ENCODE assay signal across 10 cellular contexts in genomic region chrX:118348186-118348810, GRCh38. TPM values are rescaled to one million over a fixed set of nuclear protein-coding genes. Genes with fewer than 3 reads are reported as not detected.
DNase-seq lines count a peak whose midpoint lies in the region; ATAC-seq, FAIRE-seq and TF ChIP-seq lines count a peak whose summit lies in the region.
"Had no signal": no experiment of that assay in that cellular context is flagged by ENCODE, and none has a peak within 500 bp of the region (broad histone marks: within the 10 kb centered on the region; RNA-seq: fewer than 3 reads in every experiment).

No MANE protein-coding gene starts in this region.

- no peaks in the 10 kb centered on the region for H3K27me3 Mint-ChIP-seq in osteocyte (ENCODE audit: unreplicated experiment)

- H3K36me3 ChIP-seq in OCI-LY3 (replicated peaks; ENCODE audit: low read depth, low read length): no peaks in the 10 kb centered on the region
- H3K36me3 ChIP-seq in H1 (ENCODE audit: control insufficient read depth in 2 of 4, insufficient read depth in 4 of 4, low read length in 3 of 4): no peaks in the 10 kb centered on the region

- no peak overlapping the region for H2BK12ac ChIP-seq in H1 (ENCODE audit: low read depth, low read length)

- no peak for DNase-seq in GM12865 (ENCODE audit: low read depth)
- DNase-seq in H1 (ENCODE audit: low read depth in 1 of 2, low spot score in 2 of 2): no peak
- no peak for DNase-seq in osteocyte (ENCODE audit: extremely low spot score, unreplicated experiment)
- no peak for DNase-seq in caudate nucleus (lab: John Stamatoyannopoulos, UW)
- DNase-seq in GM10248 (ENCODE audit: extremely low spot score): no peak
- DNase-seq in NCI-H446 (lab: John Stamatoyannopoulos, UW): no peak
- DNase-seq: central memory CD4-positive, alpha-beta T cell had no signal

- no peak overlapping the region for H2BK120ac ChIP-seq in H1 (replicated peaks; ENCODE audit: low read depth, low read length)

- WGBS in H1 (ENCODE audit: extremely low coverage in 1 of 2, insufficient coverage in 1 of 2, insufficient read length in 1 of 2, insufficient replicate concordance in 2 of 2, low coverage in 1 of 2, low lambda C conversion rate in 2 of 2, missing lambda C conversion rate in 1 of 2), 2 experiments: 0% methylated on average over 2 of the region's 2 CpGs; no CpG with 5 or more reads in 1 of the 2 experiments

- H3K79me1 ChIP-seq in H1 (ENCODE audit: low read depth, low read length): no peaks in the 10 kb centered on the region

- H3K18ac ChIP-seq in H1 (ENCODE audit: extremely low read depth, low read length): no peak overlapping the region

- POLR2A ChIA-PET in H1 (lab: Charles Lee; ENCODE audit: partially characterized antibody): interaction anchor here (1.1 kb wide), 1 partner anchor 12 kb away, joined by 3 read pairs; no protein-coding TSS in a partner anchor
- POLR2A ChIA-PET in GM10248 (lab: Yijun Ruan, JAX): no interaction called here

- CTCF ChIA-PET in H1 (lab: Charles Lee; ENCODE audit: partially characterized antibody): no interaction called here
- CTCF ChIA-PET in GM10248 (lab: Yijun Ruan, JAX): no interaction called here

- H3K27me3 ChIP-seq in OCI-LY3 (ENCODE audit: low read depth, low read length): no peaks in the 10 kb centered on the region
- no peaks in the 10 kb centered on the region for H3K27me3 ChIP-seq in H1 (replicated peaks in 1 of 4; ENCODE audit: control insufficient read depth in 3 of 4, extremely low read depth in 1 of 4, insufficient read depth in 3 of 4, low read length in 3 of 4)

- 0 out of 2 replicates have a peak, but pooled peaks cover 2% of the 10 kb centered on the region for H3K23me2 ChIP-seq in H1 (ENCODE audit: low read depth, low read length)

- TF ChIP-seq EP300 in H1 (IDR thresholded peaks at IDR 0.05; ENCODE audit: borderline replicate concordance in 1 of 2, low read depth in 2 of 2, low read length in 2 of 2): no peak

- no peaks in the 10 kb centered on the region for H3K9me3 Mint-ChIP-seq in osteocyte (ENCODE audit: unreplicated experiment)

- H3K9me3 ChIP-seq in OCI-LY3 (ENCODE audit: insufficient read depth, low read length): no peaks in the 10 kb centered on the region
- H3K9me3 ChIP-seq in H1 (ENCODE audit: insufficient read depth in 2 of 2, low read depth in 1 of 2, low read length in 1 of 2): no peaks in the 10 kb centered on the region

- H2BK15ac ChIP-seq in H1 (ENCODE audit: low read length): no peak overlapping the region

- H3K4me3 ChIP-seq in GM12865 (ENCODE audit: low read depth, low read length) (peak overlapping the region; percentile 90), OCI-LY3 (ENCODE audit: low read length) (peak overlapping the region; percentile 95), H1 (ENCODE audit: extremely low read depth in 1 of 4, insufficient read depth in 2 of 4, low read depth in 3 of 4, low read length in 4 of 4) (peak overlapping the region; percentile 63 to 92 (median 72))

- no peak overlapping the region for H2AFZ ChIP-seq in OCI-LY3 (ENCODE audit: low read depth, low read length)
- H2AFZ ChIP-seq in H1 (ENCODE audit: low read length): no peak overlapping the region
- H2AFZ ChIP-seq: parathyroid adenoma had no signal

- no peak overlapping the region for H3K14ac ChIP-seq in H1 (ENCODE audit: insufficient read length)

- H4K5ac ChIP-seq in H1 (ENCODE audit: insufficient read length, low read depth, low read length): no peak overlapping the region

- ATAC-seq in HG03571 (IDR thresholded peaks at IDR 0.05; ENCODE audit: unreplicated experiment): no peak

- peak; percentile 78 for FAIRE-seq in H1 (lab: Jason Lieb, UNC)

- H2BK5ac ChIP-seq in H1 (ENCODE audit: low read depth, low read length): no peak overlapping the region

- H3K4ac ChIP-seq in H1 (replicated peaks; ENCODE audit: insufficient read length, low read depth, low read length): no peak overlapping the region

- H4K20me1 ChIP-seq in OCI-LY3 (ENCODE audit: insufficient read depth, low read length) (peaks cover 21% of the 10 kb centered on the region), H1 (replicated peaks in 1 of 2; ENCODE audit: control insufficient read depth in 1 of 2, insufficient read depth in 2 of 2, low read length in 2 of 2) (peaks cover 0 to 4% of the 10 kb centered on the region in 2 experiments)

- H3K79me2 ChIP-seq in OCI-LY3 (ENCODE audit: low read length): peaks cover 67% of the 10 kb centered on the region
- peaks cover 0 to 62% of the 10 kb centered on the region in 2 experiments; a peak in 2 of 4 replicates for H3K79me2 ChIP-seq in H1 (ENCODE audit: control insufficient read depth in 1 of 2, insufficient read depth in 2 of 2, low read length in 2 of 2)
- H3K79me2 ChIP-seq: parathyroid adenoma had no signal

- TF ChIP-seq POLR2A in H1 (IDR thresholded peaks at IDR 0.05; ENCODE audit: control extremely low read depth in 1 of 2, low read depth in 2 of 2, low read length in 2 of 2): no peak

- peak overlapping the region; percentile 100 for H3K4me3 Mint-ChIP-seq in osteocyte (ENCODE audit: unreplicated experiment)

- H3K4me2 ChIP-seq in OCI-LY3 (ENCODE audit: low read length) (peak overlapping the region; percentile 66), H1 (ENCODE audit: insufficient read depth in 1 of 2, low read depth in 2 of 2, low read length in 2 of 2) (peak overlapping the region; percentile 69 to 75)

- H3K36me3 Mint-ChIP-seq in osteocyte (ENCODE audit: unreplicated experiment): no peaks in the 10 kb centered on the region

- no peak overlapping the region for H4K91ac ChIP-seq in H1 (replicated peaks; ENCODE audit: insufficient read length, low read length)

- H3K9ac ChIP-seq in OCI-LY3 (ENCODE audit: low read length) (peak overlapping the region; percentile 86), H1 (replicated peaks in 1 of 4; ENCODE audit: extremely low read depth in 1 of 4, low read depth in 3 of 4, low read length in 3 of 4) (no peak overlapping the region)
- H3K9ac ChIP-seq: parathyroid adenoma had no signal

- TF ChIP-seq CTCF in GM12865 (IDR thresholded peaks at IDR 0.05; ENCODE audit: insufficient read depth, low read depth, low read length, missing control alignments): no peak
- TF ChIP-seq CTCF in OCI-LY3 (IDR thresholded peaks at IDR 0.05; ENCODE audit: low read depth, low read length): no peak
- no peak for TF ChIP-seq CTCF in H1 (IDR thresholded peaks at IDR 0.05; ENCODE audit: control extremely low read depth in 1 of 3, insufficient read depth in 1 of 3, low read depth in 1 of 3, low read length in 3 of 3)
- TF ChIP-seq CTCF in osteocyte (IDR thresholded peaks at IDR 0.05): no peak
- no peak for TF ChIP-seq CTCF in GM10248 (IDR thresholded peaks at IDR 0.05; ENCODE audit: control extremely low read depth, extremely low read depth, low read depth, missing control alignments)

- H3K56ac ChIP-seq in H1 (replicated peaks; ENCODE audit: insufficient read length, low read depth, low read length): no peak overlapping the region

- no peak overlapping the region for H4K8ac ChIP-seq in H1 (ENCODE audit: extremely low read depth, insufficient read depth, low read length)

- H3K4me1 Mint-ChIP-seq in osteocyte (ENCODE audit: unreplicated experiment): peaks cover 55% of the 10 kb centered on the region

- peak overlapping the region; percentile 100 for H3K27ac Mint-ChIP-seq in osteocyte (ENCODE audit: unreplicated experiment)

- H3K4me1 ChIP-seq in OCI-LY3 (ENCODE audit: low read length): peaks cover 51% of the 10 kb centered on the region
- H3K4me1 ChIP-seq in H1 (replicated peaks in 1 of 4; ENCODE audit: control insufficient read depth in 3 of 4, insufficient read depth in 4 of 4, low read length in 3 of 4): peaks cover 0 to 5% (median 2%) of the 10 kb centered on the region in 4 experiments; a peak in 2 of 7 replicates

- no peak for TF ChIP-seq RAD21 in H1 (IDR thresholded peaks at IDR 0.05 in 1 of 2, conservative IDR thresholded peaks at IDR 0.05 in 1 of 2; ENCODE audit: low read depth in 2 of 2, low read length in 2 of 2)

- no peak overlapping the region for H2AK5ac ChIP-seq in H1 (ENCODE audit: low read depth, low read length)

- H3K27ac ChIP-seq in OCI-LY3 (ENCODE audit: low read length) (peak overlapping the region; percentile 76), H1 (ENCODE audit: low read depth, low read length) (no peak overlapping the region), caudate nucleus (ENCODE audit: low read depth, low read length) (no peak overlapping the region)
- H3K27ac ChIP-seq: parathyroid adenoma had no signal

- no peak overlapping the region for H3K23ac ChIP-seq in H1 (ENCODE audit: insufficient read length)

- H2BK20ac ChIP-seq in H1 (ENCODE audit: low read length): no peak overlapping the region

TF ChIP-seq in H1, 55 proteins besides CTCF, POLR2A, EP300 and RAD21:
- TF ChIP-seq YY1 (IDR thresholded peaks at IDR 0.05; ENCODE audit: low read depth, low read length) (no peak), TCF12 (IDR thresholded peaks at IDR 0.05; ENCODE audit: low read depth, low read length) (no peak), HDAC2 (IDR thresholded peaks at IDR 0.05; ENCODE audit: borderline replicate concordance in 1 of 2, low read depth in 2 of 2, low read length in 2 of 2) (no peak), GABPA (IDR thresholded peaks at IDR 0.05; ENCODE audit: borderline replicate concordance, insufficient read depth, low read length) (no peak), CREB1 (IDR thresholded peaks at IDR 0.05) (no peak), SUZ12 (IDR thresholded peaks at IDR 0.05; ENCODE audit: low read length) (no peak), RFX5 (IDR thresholded peaks at IDR 0.05; ENCODE audit: borderline replicate concordance, low read depth, low read length) (no peak), EZH2 (IDR thresholded peaks at IDR 0.05; ENCODE audit: low read depth, low read length, severe bottlenecking) (no peak), SP4 (IDR thresholded peaks at IDR 0.05; ENCODE audit: low read length) (no peak), BRCA1 (IDR thresholded peaks at IDR 0.05; ENCODE audit: low read depth, low read length) (no peak), RNF2 (IDR thresholded peaks at IDR 0.05; ENCODE audit: borderline replicate concordance, low read depth, low read length, missing control alignments, poor library complexity, severe bottlenecking) (no peak)

RNA-seq across cellular contexts. Expression of gene WDR44, which starts 2.4 kb away (rescaled TPM):
- total RNA-seq in H1 (2021; fragmentation: NEBNext Ultra II Directional; extraction: Animal tissue kit (Norgen Biotek cat#: 25700)): 17.1 and 17.2 TPM in 2 replicates
- 4.4 and 5.1 TPM in 2 replicates for polyA plus RNA-seq in H1 (2011; rRNA removed)
- 8.8 TPM for polyA plus RNA-seq in H1 (2011; cell fraction: cytosol; rRNA removed)
- 6.9 TPM for polyA plus RNA-seq in H1 (2011; cell fraction: nucleus; rRNA removed)
- polyA plus RNA-seq in H1 (2012, experiment 1 of 2): 6.2 to 12.2 TPM (median 7.4 TPM) in 4 replicates
- 0.93 TPM for polyA plus RNA-seq in H1 (2012, experiment 2 of 2)
- 17.4 TPM for polyA plus RNA-seq in H1 (2013, experiment 1 of 2)
- polyA plus RNA-seq in H1 (2013, experiment 2 of 2): 17.7 TPM
- polyA minus RNA-seq in H1 (2011; rRNA and poly(A)+ RNA removed): 8.6 and 12.2 TPM in 2 replicates
- 11.8 TPM for polyA minus RNA-seq in H1 (2011; cell fraction: cytosol; rRNA and poly(A)+ RNA removed)
- polyA minus RNA-seq in H1 (2011; cell fraction: nucleus; rRNA and poly(A)+ RNA removed): 26.3 TPM
- total RNA-seq in osteocyte: 29.4 and 31.1 TPM in 2 replicates
